Comparison of ENCODE assay signal across 2 cellular contexts in the genomic region with DNA sequence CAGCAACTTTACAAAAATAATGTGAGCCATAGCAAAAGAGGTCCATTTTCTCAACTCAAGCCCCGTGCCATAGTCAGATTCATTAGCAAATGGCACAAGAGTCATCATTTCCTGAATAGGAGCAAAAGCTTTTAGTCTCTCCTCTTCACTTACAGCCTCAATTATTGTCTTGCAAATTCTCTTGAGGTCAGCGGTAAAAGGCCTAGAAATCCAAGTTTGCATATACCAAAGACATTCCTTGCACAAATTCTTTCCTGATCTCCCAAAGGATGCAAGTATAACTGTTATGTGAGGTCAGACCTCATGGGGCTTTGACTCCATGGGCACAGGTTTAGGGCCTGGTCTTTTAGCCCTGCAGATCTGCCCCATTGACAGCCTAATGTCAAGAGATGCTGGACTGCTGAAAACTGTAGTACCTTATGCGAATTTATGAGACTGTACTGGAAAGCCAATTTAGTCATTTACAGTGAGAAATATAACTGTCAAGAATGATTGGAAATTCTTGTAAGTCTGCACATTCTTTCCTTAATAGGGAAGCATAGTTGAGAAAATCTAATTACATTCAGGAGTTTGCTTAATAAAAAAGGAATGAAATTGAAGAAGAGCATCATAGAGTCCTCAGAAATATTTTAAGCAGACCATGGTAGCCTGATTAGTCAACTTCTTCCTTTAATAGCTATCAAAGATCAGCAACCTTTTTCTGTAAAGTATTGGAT.
TF ChIP-seq lines count a peak whose summit lies in the region.

No MANE protein-coding gene starts in this region.

TF ChIP-seq in SK-N-SH, 30 proteins besides CTCF, POLR2A, EP300 and RAD21 (continued from another document):
- TF ChIP-seq USF2 (IDR thresholded peaks at IDR 0.05; ENCODE audit: borderline replicate concordance, low read depth, low read length) (no peak), JUND (IDR thresholded peaks at IDR 0.05) (no peak), FOXJ3 (CRISPR knock-in tag; IDR thresholded peaks at IDR 0.05) (no peak), RFX5 (IDR thresholded peaks at IDR 0.05; ENCODE audit: low read length) (no peak), RCOR1 (IDR thresholded peaks at IDR 0.05; ENCODE audit: low read length) (no peak)
- TF ChIP-seq, protein P1, sequence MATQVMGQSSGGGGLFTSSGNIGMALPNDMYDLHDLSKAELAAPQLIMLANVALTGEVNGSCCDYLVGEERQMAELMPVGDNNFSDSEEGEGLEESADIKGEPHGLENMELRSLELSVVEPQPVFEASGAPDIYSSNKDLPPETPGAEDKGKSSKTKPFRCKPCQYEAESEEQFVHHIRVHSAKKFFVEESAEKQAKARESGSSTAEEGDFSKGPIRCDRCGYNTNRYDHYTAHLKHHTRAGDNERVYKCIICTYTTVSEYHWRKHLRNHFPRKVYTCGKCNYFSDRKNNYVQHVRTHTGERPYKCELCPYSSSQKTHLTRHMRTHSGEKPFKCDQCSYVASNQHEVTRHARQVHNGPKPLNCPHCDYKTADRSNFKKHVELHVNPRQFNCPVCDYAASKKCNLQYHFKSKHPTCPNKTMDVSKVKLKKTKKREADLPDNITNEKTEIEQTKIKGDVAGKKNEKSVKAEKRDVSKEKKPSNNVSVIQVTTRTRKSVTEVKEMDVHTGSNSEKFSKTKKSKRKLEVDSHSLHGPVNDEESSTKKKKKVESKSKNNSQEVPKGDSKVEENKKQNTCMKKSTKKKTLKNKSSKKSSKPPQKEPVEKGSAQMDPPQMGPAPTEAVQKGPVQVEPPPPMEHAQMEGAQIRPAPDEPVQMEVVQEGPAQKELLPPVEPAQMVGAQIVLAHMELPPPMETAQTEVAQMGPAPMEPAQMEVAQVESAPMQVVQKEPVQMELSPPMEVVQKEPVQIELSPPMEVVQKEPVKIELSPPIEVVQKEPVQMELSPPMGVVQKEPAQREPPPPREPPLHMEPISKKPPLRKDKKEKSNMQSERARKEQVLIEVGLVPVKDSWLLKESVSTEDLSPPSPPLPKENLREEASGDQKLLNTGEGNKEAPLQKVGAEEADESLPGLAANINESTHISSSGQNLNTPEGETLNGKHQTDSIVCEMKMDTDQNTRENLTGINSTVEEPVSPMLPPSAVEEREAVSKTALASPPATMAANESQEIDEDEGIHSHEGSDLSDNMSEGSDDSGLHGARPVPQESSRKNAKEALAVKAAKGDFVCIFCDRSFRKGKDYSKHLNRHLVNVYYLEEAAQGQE (IDR thresholded peaks at IDR 0.05; ENCODE audit: low read depth, low read length) = no peak
TF ChIP-seq in SK-N-SH: peak in this region for 0.

TF ChIP-seq in WTC11, 78 proteins besides CTCF, POLR2A, EP300 and RAD21 (continued from another document):
- no peak for TF ChIP-seq TP53 (CRISPR knock-in tag; IDR thresholded peaks at IDR 0.05)
- no peak for TF ChIP-seq MYBL2 (CRISPR knock-in tag; IDR thresholded peaks at IDR 0.05)
- TF ChIP-seq SMAD3 (CRISPR knock-in tag; IDR thresholded peaks at IDR 0.05; ENCODE audit: borderline replicate concordance) = no peak
- no peak for TF ChIP-seq ZNF671 (CRISPR knock-in tag; IDR thresholded peaks at IDR 0.05)
- no peak for TF ChIP-seq ZNF317 (CRISPR knock-in tag; IDR thresholded peaks at IDR 0.05; ENCODE audit: borderline replicate concordance, low read depth)
- no peak for TF ChIP-seq GTF2I (CRISPR knock-in tag; conservative IDR thresholded peaks at IDR 0.05)
- TF ChIP-seq ATF2 (CRISPR knock-in tag; IDR thresholded peaks at IDR 0.05; ENCODE audit: borderline replicate concordance, low read depth) = no peak
- TF ChIP-seq, protein P2, sequence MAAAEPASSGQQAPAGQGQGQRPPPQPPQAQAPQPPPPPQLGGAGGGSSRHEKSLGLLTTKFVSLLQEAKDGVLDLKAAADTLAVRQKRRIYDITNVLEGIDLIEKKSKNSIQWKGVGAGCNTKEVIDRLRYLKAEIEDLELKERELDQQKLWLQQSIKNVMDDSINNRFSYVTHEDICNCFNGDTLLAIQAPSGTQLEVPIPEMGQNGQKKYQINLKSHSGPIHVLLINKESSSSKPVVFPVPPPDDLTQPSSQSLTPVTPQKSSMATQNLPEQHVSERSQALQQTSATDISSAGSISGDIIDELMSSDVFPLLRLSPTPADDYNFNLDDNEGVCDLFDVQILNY (CRISPR knock-in tag; IDR thresholded peaks at IDR 0.05) = no peak
- no peak for TF ChIP-seq ZNF232 (CRISPR knock-in tag; IDR thresholded peaks at IDR 0.05)
- no peak for TF ChIP-seq NR3C1 (CRISPR knock-in tag; conservative IDR thresholded peaks at IDR 0.05; ENCODE audit: low read depth)
- TF ChIP-seq, protein P3, sequence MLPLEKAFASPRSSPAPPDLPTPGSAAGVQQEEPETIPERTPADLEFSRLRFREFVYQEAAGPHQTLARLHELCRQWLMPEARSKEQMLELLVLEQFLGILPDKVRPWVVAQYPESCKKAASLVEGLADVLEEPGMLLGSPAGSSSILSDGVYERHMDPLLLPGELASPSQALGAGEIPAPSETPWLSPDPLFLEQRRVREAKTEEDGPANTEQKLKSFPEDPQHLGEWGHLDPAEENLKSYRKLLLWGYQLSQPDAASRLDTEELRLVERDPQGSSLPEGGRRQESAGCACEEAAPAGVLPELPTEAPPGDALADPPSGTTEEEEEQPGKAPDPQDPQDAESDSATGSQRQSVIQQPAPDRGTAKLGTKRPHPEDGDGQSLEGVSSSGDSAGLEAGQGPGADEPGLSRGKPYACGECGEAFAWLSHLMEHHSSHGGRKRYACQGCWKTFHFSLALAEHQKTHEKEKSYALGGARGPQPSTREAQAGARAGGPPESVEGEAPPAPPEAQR (CRISPR knock-in tag; IDR thresholded peaks at IDR 0.05) = no peak
- no peak for TF ChIP-seq ATF1 (CRISPR knock-in tag; IDR thresholded peaks at IDR 0.05)
- TF ChIP-seq PRDM15 (CRISPR knock-in tag; IDR thresholded peaks at IDR 0.05) = no peak
- TF ChIP-seq, protein P4, sequence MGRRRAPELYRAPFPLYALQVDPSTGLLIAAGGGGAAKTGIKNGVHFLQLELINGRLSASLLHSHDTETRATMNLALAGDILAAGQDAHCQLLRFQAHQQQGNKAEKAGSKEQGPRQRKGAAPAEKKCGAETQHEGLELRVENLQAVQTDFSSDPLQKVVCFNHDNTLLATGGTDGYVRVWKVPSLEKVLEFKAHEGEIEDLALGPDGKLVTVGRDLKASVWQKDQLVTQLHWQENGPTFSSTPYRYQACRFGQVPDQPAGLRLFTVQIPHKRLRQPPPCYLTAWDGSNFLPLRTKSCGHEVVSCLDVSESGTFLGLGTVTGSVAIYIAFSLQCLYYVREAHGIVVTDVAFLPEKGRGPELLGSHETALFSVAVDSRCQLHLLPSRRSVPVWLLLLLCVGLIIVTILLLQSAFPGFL (CRISPR knock-in tag; IDR thresholded peaks at IDR 0.05; ENCODE audit: borderline replicate concordance) = no peak
- TF ChIP-seq, protein P5, sequence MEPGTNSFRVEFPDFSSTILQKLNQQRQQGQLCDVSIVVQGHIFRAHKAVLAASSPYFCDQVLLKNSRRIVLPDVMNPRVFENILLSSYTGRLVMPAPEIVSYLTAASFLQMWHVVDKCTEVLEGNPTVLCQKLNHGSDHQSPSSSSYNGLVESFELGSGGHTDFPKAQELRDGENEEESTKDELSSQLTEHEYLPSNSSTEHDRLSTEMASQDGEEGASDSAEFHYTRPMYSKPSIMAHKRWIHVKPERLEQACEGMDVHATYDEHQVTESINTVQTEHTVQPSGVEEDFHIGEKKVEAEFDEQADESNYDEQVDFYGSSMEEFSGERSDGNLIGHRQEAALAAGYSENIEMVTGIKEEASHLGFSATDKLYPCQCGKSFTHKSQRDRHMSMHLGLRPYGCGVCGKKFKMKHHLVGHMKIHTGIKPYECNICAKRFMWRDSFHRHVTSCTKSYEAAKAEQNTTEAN (CRISPR knock-in tag; IDR thresholded peaks at IDR 0.05) = no peak
